8 cellular contexts compared by ENCODE assay signal in the genomic region with DNA sequence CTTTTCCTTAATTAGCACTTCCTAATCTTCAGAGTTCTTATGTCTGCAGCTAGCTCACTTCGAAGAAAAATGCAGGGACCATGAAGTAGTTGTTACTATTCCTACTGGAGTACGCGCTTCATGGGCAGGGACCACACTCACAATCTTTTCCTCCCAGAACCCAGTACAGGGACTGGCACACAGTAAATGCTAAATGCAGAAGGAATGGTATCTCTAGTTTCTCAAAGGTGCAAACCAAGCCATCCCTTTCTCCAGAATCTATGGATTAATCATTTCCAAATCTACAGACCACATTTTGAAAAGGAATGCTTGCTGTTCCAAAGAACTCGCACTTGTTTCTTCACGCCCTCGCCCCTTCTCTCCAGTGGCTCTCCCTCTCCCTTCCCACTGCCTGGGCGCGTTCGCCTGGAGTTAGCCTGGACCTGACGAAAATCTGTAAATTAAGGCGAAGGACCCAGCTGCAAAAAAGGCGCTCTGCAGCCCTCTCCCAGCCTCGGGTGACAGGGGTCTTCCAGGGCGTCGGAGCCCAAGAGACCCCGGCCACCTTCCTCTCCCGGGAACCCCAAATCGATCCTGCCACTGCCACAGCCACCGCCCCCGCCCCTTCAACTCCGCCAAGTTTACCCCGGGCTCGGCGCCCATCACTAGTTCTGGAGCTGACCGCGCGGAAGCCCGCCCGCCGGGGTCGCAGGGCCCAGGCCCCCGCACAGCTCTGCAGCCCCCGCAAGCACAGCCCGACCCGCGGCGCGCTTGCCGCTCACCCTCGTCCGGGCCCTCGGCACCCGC. TPM values are rescaled to one million over a fixed set of nuclear protein-coding genes. Genes with fewer than 3 reads are reported as not detected.
DNase-seq lines count a peak whose midpoint lies in the region; ATAC-seq lines count a peak whose summit lies in the region.

No MANE protein-coding gene starts in this region.

- H3K4me3 ChIP-seq in SJCRH30 (peak overlapping the region; percentile 85), esophagus (ENCODE audit: low read depth in 1 of 2, low read length in 2 of 2) (peak overlapping the region; percentile 84 to 85), neuronal stem cell (ENCODE audit: low read length in 2 of 2) (peak overlapping the region; percentile 86 to 92)

- 0 to 1% methylated on average over 32 to 43 of the region's 43 CpGs for WGBS in esophagus, 2 donors
- no CpG with 5 or more reads among the region's 43 CpGs for WGBS in neuronal stem cell (ENCODE audit: extremely low coverage in 2 of 2, insufficient read length in 2 of 2, insufficient replicate concordance in 1 of 2), 2 donors

- peak overlapping the region; percentile 99 for H3K18ac ChIP-seq in neuronal stem cell (ENCODE audit: low read length)

- H3K79me1 ChIP-seq in neuronal stem cell (ENCODE audit: low read depth, low read length) = peaks cover 3% of the 10 kb centered on the region

- H2BK12ac ChIP-seq in neuronal stem cell (ENCODE audit: low read length) = no peak overlapping the region

- peak overlapping the region; percentile 66 for H2BK5ac ChIP-seq in neuronal stem cell (ENCODE audit: low read length)

- H3K27ac ChIP-seq in SJCRH30 (peak overlapping the region; percentile 63), esophagus (ENCODE audit: low read depth in 2 of 2, low read length in 1 of 2) (peak overlapping the region; percentile 88 to 94), neuronal stem cell (replicated peaks; ENCODE audit: low read length) (peak overlapping the region; percentile 95)

- peak overlapping the region; percentile 71 for H3K4me2 ChIP-seq in neuronal stem cell (ENCODE audit: insufficient read depth, low read length, poor library complexity, severe bottlenecking)

- H4K91ac ChIP-seq in neuronal stem cell (ENCODE audit: low read depth, low read length, poor library complexity) = no peak overlapping the region

- H3K4ac ChIP-seq in neuronal stem cell (ENCODE audit: low read length) = no peak overlapping the region

- H3K27me3 ChIP-seq in SJCRH30 (no peaks in the 10 kb centered on the region), esophagus (ENCODE audit: control insufficient read depth in 1 of 2, insufficient read depth in 2 of 2, low read length in 2 of 2) (no peaks in the 10 kb centered on the region), neuronal stem cell (ENCODE audit: control insufficient read depth in 3 of 3, insufficient read depth in 3 of 3, low read depth in 1 of 3, low read length in 3 of 3) (no peaks in the 10 kb centered on the region)

- no peaks in the 10 kb centered on the region for H3K4me1 ChIP-seq in SJCRH30
- H3K4me1 ChIP-seq in esophagus (ENCODE audit: control insufficient read depth in 2 of 2, insufficient read depth in 2 of 2, low read length in 1 of 2) = no peaks in the 10 kb centered on the region
- peaks cover 5 to 7% of the 10 kb centered on the region in 2 donors for H3K4me1 ChIP-seq in neuronal stem cell (ENCODE audit: control insufficient read depth in 2 of 2, insufficient read depth in 1 of 2, low read depth in 1 of 2, low read length in 2 of 2)

- no peak overlapping the region for H2BK120ac ChIP-seq in neuronal stem cell (ENCODE audit: low read depth, low read length)

- peak overlapping the region; percentile 100 for H3K9ac ChIP-seq in neuronal stem cell (ENCODE audit: low read depth, low read length, poor library complexity)

- peak overlapping the region; percentile 81 for H2AK5ac ChIP-seq in neuronal stem cell (ENCODE audit: low read depth, low read length)

- H3K36me3 ChIP-seq in SJCRH30 (no peaks in the 10 kb centered on the region), esophagus (ENCODE audit: control insufficient read depth in 2 of 2, insufficient read depth in 2 of 2, low read length in 1 of 2) (no peaks in the 10 kb centered on the region), neuronal stem cell (replicated peaks in 1 of 2; ENCODE audit: control insufficient read depth in 2 of 2, insufficient read depth in 2 of 2, low read length in 2 of 2) (peaks cover 3 to 34% of the 10 kb centered on the region in 2 donors)

- H3K23ac ChIP-seq in neuronal stem cell (ENCODE audit: low read depth, low read length, poor library complexity) = peak overlapping the region; percentile 98

- H2AFZ ChIP-seq in neuronal stem cell (ENCODE audit: low read length) = peak overlapping the region; percentile 91

- ATAC-seq in GM18909 (IDR thresholded peaks at IDR 0.05; ENCODE audit: poor library complexity, unreplicated experiment) (no peak), HG03139 (IDR thresholded peaks at IDR 0.05; ENCODE audit: unreplicated experiment) (no peak)

- DNase-seq in NCI-H82 (lab: John Stamatoyannopoulos, UW) (peak; percentile 43), NCI-H82 treated with DMSO at 0.1 percent for 48 hours (lab: John Stamatoyannopoulos, UW; ENCODE audit: unreplicated experiment) (no peak), SJCRH30 (peak in 1 of 2 experiments; percentile 41), neuronal stem cell (ENCODE audit: low spot score) (peak; percentile 6), cerebellar nuclear complex (lab: John Stamatoyannopoulos, UW) (no peak)

- peak overlapping the region; percentile 99 for H3K14ac ChIP-seq in neuronal stem cell (ENCODE audit: low read length)

- H2BK15ac ChIP-seq in neuronal stem cell (ENCODE audit: low read length) = peak overlapping the region; percentile 94

- H3K9me3 ChIP-seq in SJCRH30 (replicated peaks) = no peaks in the 10 kb centered on the region
- H3K9me3 ChIP-seq in esophagus (ENCODE audit: control insufficient read depth in 2 of 2, insufficient read depth in 1 of 2, low read depth in 1 of 2, low read length in 1 of 2) = no peaks in the 10 kb centered on the region
- H3K9me3 ChIP-seq in neuronal stem cell (replicated peaks in 1 of 2; ENCODE audit: control insufficient read depth in 2 of 2, insufficient read depth in 1 of 2, low read depth in 1 of 2, low read length in 2 of 2) = no peaks in the 10 kb centered on the region

- no peak overlapping the region for H4K8ac ChIP-seq in neuronal stem cell (ENCODE audit: low read depth, low read length)

RNA-seq across cellular contexts. Expression of a gene that starts 0.6 kb away (rescaled TPM):
- total RNA-seq in SJCRH30 (2014; rRNA removed; shearing (Covaris generic)) = 222 and 224 TPM in 2 replicates
- polyA plus RNA-seq in esophagus = 10 to 100 TPM; 21.0 to 37.9 TPM
- polyA plus RNA-seq in neuronal stem cell (2013, experiment 1 of 2) = 93.1 TPM
- polyA plus RNA-seq in neuronal stem cell (2013, experiment 2 of 2) = 94.2 TPM

Comparison
In these comparisons a context has a peak if more than half of its experiments do, and no peak if none do; other contexts are left out.
1. DNase-seq: peak in NCI-H82 (single experiment) and neuronal stem cell (single experiment); none in NCI-H82 treated with DMSO at 0.1 percent for 48 hours (single experiment) and cerebellar nuclear complex (0 of 2).
2. Peak in every context shown above with its lines, with median percentiles within 50 percentile points of each other: H3K27ac ChIP-seq and H3K4me3 ChIP-seq.